In genomic region chr4:141686146-141686775, GRCh38 we compare ENCODE assay signal across 1 cellular context.
TF ChIP-seq lines count a peak whose summit lies in the region.

No MANE protein-coding gene starts in this region.

TF ChIP-seq in HEK293, 187 proteins besides CTCF, POLR2A, EP300 and RAD21 (continued from another document and continues in another):
- TF ChIP-seq PRDM4 (tag by site-specific recombination; IDR thresholded peaks at IDR 0.05) (peak; percentile 37; the same call in 1 of the 2 replicates), ZNF501 (tag by site-specific recombination; IDR thresholded peaks at IDR 0.05) (peak; percentile 89), ZBTB20 (tag by site-specific recombination; IDR thresholded peaks at IDR 0.05) (peak; percentile 42; the same call in 1 of the 2 replicates), ZNF391 (tag by site-specific recombination; IDR thresholded peaks at IDR 0.05; ENCODE audit: borderline replicate concordance, low read depth) (no peak), ZNF266 (tag by site-specific recombination; IDR thresholded peaks at IDR 0.05; ENCODE audit: low read depth) (peak; percentile 95), ZFP69B (tag by site-specific recombination; IDR thresholded peaks at IDR 0.05) (no peak), ZBTB11 (tag by site-specific recombination; conservative IDR thresholded peaks at IDR 0.05; ENCODE audit: low read depth) (peak; percentile 88), ZNF140 (tag by site-specific recombination; IDR thresholded peaks at IDR 0.05) (peak; percentile 86; the same call in 1 of the 2 replicates), ZNF600 (tag by site-specific recombination; IDR thresholded peaks at IDR 0.05) (0 out of 2 replicates have a peak, but pooled peaks have one; percentile 14), ZNF610 (tag by site-specific recombination; IDR thresholded peaks at IDR 0.05; ENCODE audit: borderline replicate concordance) (no peak; the same call in 1 of the 2 replicates), ZNF785 (tag by site-specific recombination; IDR thresholded peaks at IDR 0.05) (0 out of 2 replicates have a peak, but pooled peaks have one; percentile 59), PBX3 (CRISPR knock-in tag; IDR thresholded peaks at IDR 0.05) (no peak), ZNF175 (tag by site-specific recombination; IDR thresholded peaks at IDR 0.05) (no peak), ZBTB10 (tag by site-specific recombination; IDR thresholded peaks at IDR 0.05) (no peak), ZNF529 (tag by site-specific recombination; IDR thresholded peaks at IDR 0.05; ENCODE audit: insufficient replicate concordance) (peak; percentile 71), ZNF423 (tag by site-specific recombination; IDR thresholded peaks at IDR 0.05) (no peak), REST (tag by site-specific recombination; IDR thresholded peaks at IDR 0.05) (peak; percentile 87), ZNF548 (tag by site-specific recombination; IDR thresholded peaks at IDR 0.05) (no peak), ZNF560 (tag by site-specific recombination; IDR thresholded peaks at IDR 0.05; ENCODE audit: borderline replicate concordance) (peak; percentile 96), ZNF544 (tag by site-specific recombination; IDR thresholded peaks at IDR 0.05) (no peak), MYNN (tag by site-specific recombination; IDR thresholded peaks at IDR 0.05; ENCODE audit: borderline replicate concordance) (peak; percentile 46; the same call in 1 of the 2 replicates), YY1 (tag by site-specific recombination; IDR thresholded peaks at IDR 0.05) (no peak), ZSCAN23 (tag by site-specific recombination; IDR thresholded peaks at IDR 0.05) (no peak), ZBTB7A (tag by site-specific recombination; IDR thresholded peaks at IDR 0.05; ENCODE audit: low read depth) (no peak), ZNF37A (tag by site-specific recombination; IDR thresholded peaks at IDR 0.05) (no peak), ZBTB8A (tag by site-specific recombination; IDR thresholded peaks at IDR 0.05) (peak; percentile 88), ZSCAN4 (tag by site-specific recombination; IDR thresholded peaks at IDR 0.05) (no peak), SP7 (tag by site-specific recombination; IDR thresholded peaks at IDR 0.05) (peak; percentile 62), SCRT1 (tag by site-specific recombination; IDR thresholded peaks at IDR 0.05; ENCODE audit: borderline replicate concordance) (no peak), ZNF350 (tag by site-specific recombination; IDR thresholded peaks at IDR 0.05) (no peak), ZNF114 (tag by site-specific recombination; IDR thresholded peaks at IDR 0.05) (no peak), ZNF366 (tag by site-specific recombination; conservative IDR thresholded peaks at IDR 0.05) (peak; percentile 59; the same call in 1 of the 2 replicates), ZNF10 (tag by site-specific recombination; IDR thresholded peaks at IDR 0.05) (no peak), ZNF221 (tag by site-specific recombination; IDR thresholded peaks at IDR 0.05; ENCODE audit: borderline replicate concordance) (no peak; the same call in 1 of the 2 replicates), MEIS1 (CRISPR knock-in tag; IDR thresholded peaks at IDR 0.05; ENCODE audit: borderline replicate concordance) (no peak), ZNF623 (tag by site-specific recombination; IDR thresholded peaks at IDR 0.05) (peak; percentile 89), ZNF629 (tag by site-specific recombination; IDR thresholded peaks at IDR 0.05) (peak; percentile 99), ZNF518A (tag by site-specific recombination; conservative IDR thresholded peaks at IDR 0.05; ENCODE audit: low read depth) (peak; percentile 99), KLF10 (tag by site-specific recombination; IDR thresholded peaks at IDR 0.05) (no peak), ZXDB (tag by site-specific recombination; IDR thresholded peaks at IDR 0.05) (peak; percentile 85), ZNF138 (tag by site-specific recombination; IDR thresholded peaks at IDR 0.05; ENCODE audit: borderline replicate concordance) (peak; percentile 94; the same call in 1 of the 2 replicates), ZNF214 (tag by site-specific recombination; IDR thresholded peaks at IDR 0.05; ENCODE audit: borderline replicate concordance) (peak; percentile 49; the same call in 1 of the 2 replicates), HOXA7 (CRISPR knock-in tag; IDR thresholded peaks at IDR 0.05; ENCODE audit: borderline replicate concordance) (no peak), PRDM1 (tag by site-specific recombination; IDR thresholded peaks at IDR 0.05) (0 out of 2 replicates have a peak, but pooled peaks have one; percentile 32)
